1 cellular context compared by ENCODE assay signal in the genomic region with DNA sequence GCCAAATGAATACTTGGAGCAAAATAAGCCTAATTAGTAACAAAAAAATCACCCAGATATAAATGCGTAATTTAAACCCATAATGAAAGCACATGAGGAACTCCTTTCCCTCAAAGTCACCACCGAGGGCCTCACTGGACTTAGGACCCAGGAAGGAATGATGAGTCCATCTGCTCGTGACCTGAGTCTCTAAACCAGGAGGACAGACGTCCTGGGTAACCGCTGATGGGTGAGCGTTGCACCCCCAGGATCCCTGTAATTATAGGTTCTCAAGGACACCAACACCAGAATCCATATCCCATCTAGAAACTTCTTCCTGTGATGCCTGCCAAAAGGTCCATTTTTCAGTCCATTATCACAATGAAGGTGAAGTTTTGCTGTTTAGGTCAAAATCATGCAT.
A peak's percentile ranks its signal among the peaks of the same experiment; 100 is the strongest.
TF ChIP-seq lines count a peak whose summit lies in the region.

No MANE protein-coding gene starts in this region.

TF ChIP-seq in HepG2, 621 proteins besides CTCF, POLR2A, EP300 and RAD21 (continued from another document and continues in another):
- TF ChIP-seq THAP11 (CRISPR knock-in tag; IDR thresholded peaks at IDR 0.05) (0 out of 2 replicates have a peak, but pooled peaks have one; percentile 23), ZNF292 (CRISPR knock-in tag; IDR thresholded peaks at IDR 0.05; ENCODE audit: borderline replicate concordance, low read depth) (no peak), SALL2 (CRISPR knock-in tag; IDR thresholded peaks at IDR 0.05) (0 out of 2 replicates have a peak, but pooled peaks have one; percentile 47), ZNF230 (CRISPR knock-in tag; IDR thresholded peaks at IDR 0.05) (0 out of 2 replicates have a peak, but pooled peaks have one; percentile 58), NR2F6 (IDR thresholded peaks at IDR 0.05) (no peak), NR2F6 (CRISPR knock-in tag; IDR thresholded peaks at IDR 0.05) (peak; percentile 54; the same call in 1 of the 2 replicates), ZFY (CRISPR knock-in tag; IDR thresholded peaks at IDR 0.05) (peak; percentile 46; the same call in 1 of the 2 replicates), JARID2 (CRISPR knock-in tag; IDR thresholded peaks at IDR 0.05; ENCODE audit: insufficient replicate concordance) (peak; percentile 48), GABPB1 (CRISPR knock-in tag; IDR thresholded peaks at IDR 0.05) (0 out of 2 replicates have a peak, but pooled peaks have one; percentile 22), KDM4B (CRISPR knock-in tag; IDR thresholded peaks at IDR 0.05) (no peak), SIX1 (CRISPR knock-in tag; IDR thresholded peaks at IDR 0.05; ENCODE audit: borderline replicate concordance) (0 out of 2 replicates have a peak, but pooled peaks have one; percentile 24), NFATC3 (CRISPR knock-in tag; IDR thresholded peaks at IDR 0.05) (no peak), ZNF556 (CRISPR knock-in tag; IDR thresholded peaks at IDR 0.05; ENCODE audit: borderline replicate concordance) (0 out of 2 replicates have a peak, but pooled peaks have one; percentile 21), ZNF761 (CRISPR knock-in tag; conservative IDR thresholded peaks at IDR 0.05) (no peak), XRCC5 (optimal IDR thresholded peaks at IDR 0.05; ENCODE audit: low read length) (no peak), ZBTB8A (CRISPR knock-in tag; IDR thresholded peaks at IDR 0.05; ENCODE audit: borderline replicate concordance, low read depth) (no peak), MEIS2 (CRISPR knock-in tag; IDR thresholded peaks at IDR 0.05) (peak; percentile 52; the same call in 1 of the 2 replicates), PRPF4 (IDR thresholded peaks at IDR 0.05; ENCODE audit: low read depth, low read length, poor library complexity, severe bottlenecking) (no peak), ZFP62 (CRISPR knock-in tag; IDR thresholded peaks at IDR 0.05) (no peak), NR3C1 (CRISPR knock-in tag; IDR thresholded peaks at IDR 0.05) (no peak), ZNF883 (CRISPR knock-in tag; IDR thresholded peaks at IDR 0.05; ENCODE audit: not compliant biosample characterization) (no peak), RXRB (CRISPR knock-in tag; IDR thresholded peaks at IDR 0.05; ENCODE audit: borderline replicate concordance) (peak; percentile 84), ZNF547 (CRISPR knock-in tag; IDR thresholded peaks at IDR 0.05) (no peak), ELF3 (CRISPR knock-in tag; IDR thresholded peaks at IDR 0.05) (peak; percentile 85), RCOR2 (CRISPR knock-in tag; IDR thresholded peaks at IDR 0.05) (no peak), KLF11 (CRISPR knock-in tag; IDR thresholded peaks at IDR 0.05) (no peak), PLRG1 (conservative IDR thresholded peaks at IDR 0.05) (no peak)
- TF ChIP-seq, protein P1, sequence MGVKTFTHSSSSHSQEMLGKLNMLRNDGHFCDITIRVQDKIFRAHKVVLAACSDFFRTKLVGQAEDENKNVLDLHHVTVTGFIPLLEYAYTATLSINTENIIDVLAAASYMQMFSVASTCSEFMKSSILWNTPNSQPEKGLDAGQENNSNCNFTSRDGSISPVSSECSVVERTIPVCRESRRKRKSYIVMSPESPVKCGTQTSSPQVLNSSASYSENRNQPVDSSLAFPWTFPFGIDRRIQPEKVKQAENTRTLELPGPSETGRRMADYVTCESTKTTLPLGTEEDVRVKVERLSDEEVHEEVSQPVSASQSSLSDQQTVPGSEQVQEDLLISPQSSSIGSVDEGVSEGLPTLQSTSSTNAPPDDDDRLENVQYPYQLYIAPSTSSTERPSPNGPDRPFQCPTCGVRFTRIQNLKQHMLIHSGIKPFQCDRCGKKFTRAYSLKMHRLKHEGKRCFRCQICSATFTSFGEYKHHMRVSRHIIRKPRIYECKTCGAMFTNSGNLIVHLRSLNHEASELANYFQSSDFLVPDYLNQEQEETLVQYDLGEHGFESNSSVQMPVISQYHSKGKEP (CRISPR knock-in tag; IDR thresholded peaks at IDR 0.05): no peak
- TF ChIP-seq, protein P2, sequence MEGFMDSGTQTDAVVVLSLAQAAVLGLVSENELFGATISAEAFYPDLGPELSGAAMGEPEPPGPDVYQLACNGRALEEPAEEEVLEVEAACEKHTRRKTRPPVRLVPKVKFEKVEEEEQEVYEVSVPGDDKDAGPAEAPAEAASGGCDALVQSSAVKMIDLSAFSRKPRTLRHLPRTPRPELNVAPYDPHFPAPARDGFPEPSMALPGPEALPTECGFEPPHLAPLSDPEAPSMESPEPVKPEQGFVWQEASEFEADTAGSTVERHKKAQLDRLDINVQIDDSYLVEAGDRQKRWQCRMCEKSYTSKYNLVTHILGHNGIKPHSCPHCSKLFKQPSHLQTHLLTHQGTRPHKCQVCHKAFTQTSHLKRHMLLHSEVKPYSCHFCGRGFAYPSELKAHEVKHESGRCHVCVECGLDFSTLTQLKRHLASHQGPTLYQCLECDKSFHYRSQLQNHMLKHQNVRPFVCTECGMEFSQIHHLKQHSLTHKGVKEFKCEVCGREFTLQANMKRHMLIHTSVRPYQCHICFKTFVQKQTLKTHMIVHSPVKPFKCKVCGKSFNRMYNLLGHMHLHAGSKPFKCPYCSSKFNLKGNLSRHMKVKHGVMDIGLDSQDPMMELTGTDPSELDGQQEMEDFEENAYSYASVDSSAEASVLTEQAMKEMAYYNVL (CRISPR knock-in tag; IDR thresholded peaks at IDR 0.05; ENCODE audit: borderline replicate concordance): peak; percentile 41; the same call in 1 of the 2 replicates
- TF ChIP-seq, protein P3, sequence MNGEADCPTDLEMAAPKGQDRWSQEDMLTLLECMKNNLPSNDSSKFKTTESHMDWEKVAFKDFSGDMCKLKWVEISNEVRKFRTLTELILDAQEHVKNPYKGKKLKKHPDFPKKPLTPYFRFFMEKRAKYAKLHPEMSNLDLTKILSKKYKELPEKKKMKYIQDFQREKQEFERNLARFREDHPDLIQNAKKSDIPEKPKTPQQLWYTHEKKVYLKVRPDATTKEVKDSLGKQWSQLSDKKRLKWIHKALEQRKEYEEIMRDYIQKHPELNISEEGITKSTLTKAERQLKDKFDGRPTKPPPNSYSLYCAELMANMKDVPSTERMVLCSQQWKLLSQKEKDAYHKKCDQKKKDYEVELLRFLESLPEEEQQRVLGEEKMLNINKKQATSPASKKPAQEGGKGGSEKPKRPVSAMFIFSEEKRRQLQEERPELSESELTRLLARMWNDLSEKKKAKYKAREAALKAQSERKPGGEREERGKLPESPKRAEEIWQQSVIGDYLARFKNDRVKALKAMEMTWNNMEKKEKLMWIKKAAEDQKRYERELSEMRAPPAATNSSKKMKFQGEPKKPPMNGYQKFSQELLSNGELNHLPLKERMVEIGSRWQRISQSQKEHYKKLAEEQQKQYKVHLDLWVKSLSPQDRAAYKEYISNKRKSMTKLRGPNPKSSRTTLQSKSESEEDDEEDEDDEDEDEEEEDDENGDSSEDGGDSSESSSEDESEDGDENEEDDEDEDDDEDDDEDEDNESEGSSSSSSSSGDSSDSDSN (CRISPR knock-in tag; IDR thresholded peaks at IDR 0.05): no peak
- TF ChIP-seq, protein P4, sequence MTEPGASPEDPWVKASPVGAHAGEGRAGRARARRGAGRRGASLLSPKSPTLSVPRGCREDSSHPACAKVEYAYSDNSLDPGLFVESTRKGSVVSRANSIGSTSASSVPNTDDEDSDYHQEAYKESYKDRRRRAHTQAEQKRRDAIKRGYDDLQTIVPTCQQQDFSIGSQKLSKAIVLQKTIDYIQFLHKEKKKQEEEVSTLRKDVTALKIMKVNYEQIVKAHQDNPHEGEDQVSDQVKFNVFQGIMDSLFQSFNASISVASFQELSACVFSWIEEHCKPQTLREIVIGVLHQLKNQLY (CRISPR knock-in tag; IDR thresholded peaks at IDR 0.05): peak; percentile 91
- TF ChIP-seq, protein P5, sequence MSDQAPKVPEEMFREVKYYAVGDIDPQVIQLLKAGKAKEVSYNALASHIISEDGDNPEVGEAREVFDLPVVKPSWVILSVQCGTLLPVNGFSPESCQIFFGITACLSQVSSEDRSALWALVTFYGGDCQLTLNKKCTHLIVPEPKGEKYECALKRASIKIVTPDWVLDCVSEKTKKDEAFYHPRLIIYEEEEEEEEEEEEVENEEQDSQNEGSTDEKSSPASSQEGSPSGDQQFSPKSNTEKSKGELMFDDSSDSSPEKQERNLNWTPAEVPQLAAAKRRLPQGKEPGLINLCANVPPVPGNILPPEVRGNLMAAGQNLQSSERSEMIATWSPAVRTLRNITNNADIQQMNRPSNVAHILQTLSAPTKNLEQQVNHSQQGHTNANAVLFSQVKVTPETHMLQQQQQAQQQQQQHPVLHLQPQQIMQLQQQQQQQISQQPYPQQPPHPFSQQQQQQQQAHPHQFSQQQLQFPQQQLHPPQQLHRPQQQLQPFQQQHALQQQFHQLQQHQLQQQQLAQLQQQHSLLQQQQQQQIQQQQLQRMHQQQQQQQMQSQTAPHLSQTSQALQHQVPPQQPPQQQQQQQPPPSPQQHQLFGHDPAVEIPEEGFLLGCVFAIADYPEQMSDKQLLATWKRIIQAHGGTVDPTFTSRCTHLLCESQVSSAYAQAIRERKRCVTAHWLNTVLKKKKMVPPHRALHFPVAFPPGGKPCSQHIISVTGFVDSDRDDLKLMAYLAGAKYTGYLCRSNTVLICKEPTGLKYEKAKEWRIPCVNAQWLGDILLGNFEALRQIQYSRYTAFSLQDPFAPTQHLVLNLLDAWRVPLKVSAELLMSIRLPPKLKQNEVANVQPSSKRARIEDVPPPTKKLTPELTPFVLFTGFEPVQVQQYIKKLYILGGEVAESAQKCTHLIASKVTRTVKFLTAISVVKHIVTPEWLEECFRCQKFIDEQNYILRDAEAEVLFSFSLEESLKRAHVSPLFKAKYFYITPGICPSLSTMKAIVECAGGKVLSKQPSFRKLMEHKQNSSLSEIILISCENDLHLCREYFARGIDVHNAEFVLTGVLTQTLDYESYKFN (CRISPR knock-in tag; conservative IDR thresholded peaks at IDR 0.05): peak; percentile 95
- TF ChIP-seq, protein P6, sequence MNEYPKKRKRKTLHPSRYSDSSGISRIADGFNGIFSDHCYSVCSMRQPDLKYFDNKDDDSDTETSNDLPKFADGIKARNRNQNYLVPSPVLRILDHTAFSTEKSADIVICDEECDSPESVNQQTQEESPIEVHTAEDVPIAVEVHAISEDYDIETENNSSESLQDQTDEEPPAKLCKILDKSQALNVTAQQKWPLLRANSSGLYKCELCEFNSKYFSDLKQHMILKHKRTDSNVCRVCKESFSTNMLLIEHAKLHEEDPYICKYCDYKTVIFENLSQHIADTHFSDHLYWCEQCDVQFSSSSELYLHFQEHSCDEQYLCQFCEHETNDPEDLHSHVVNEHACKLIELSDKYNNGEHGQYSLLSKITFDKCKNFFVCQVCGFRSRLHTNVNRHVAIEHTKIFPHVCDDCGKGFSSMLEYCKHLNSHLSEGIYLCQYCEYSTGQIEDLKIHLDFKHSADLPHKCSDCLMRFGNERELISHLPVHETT (CRISPR knock-in tag; conservative IDR thresholded peaks at IDR 0.05): no peak
- TF ChIP-seq, protein P7, sequence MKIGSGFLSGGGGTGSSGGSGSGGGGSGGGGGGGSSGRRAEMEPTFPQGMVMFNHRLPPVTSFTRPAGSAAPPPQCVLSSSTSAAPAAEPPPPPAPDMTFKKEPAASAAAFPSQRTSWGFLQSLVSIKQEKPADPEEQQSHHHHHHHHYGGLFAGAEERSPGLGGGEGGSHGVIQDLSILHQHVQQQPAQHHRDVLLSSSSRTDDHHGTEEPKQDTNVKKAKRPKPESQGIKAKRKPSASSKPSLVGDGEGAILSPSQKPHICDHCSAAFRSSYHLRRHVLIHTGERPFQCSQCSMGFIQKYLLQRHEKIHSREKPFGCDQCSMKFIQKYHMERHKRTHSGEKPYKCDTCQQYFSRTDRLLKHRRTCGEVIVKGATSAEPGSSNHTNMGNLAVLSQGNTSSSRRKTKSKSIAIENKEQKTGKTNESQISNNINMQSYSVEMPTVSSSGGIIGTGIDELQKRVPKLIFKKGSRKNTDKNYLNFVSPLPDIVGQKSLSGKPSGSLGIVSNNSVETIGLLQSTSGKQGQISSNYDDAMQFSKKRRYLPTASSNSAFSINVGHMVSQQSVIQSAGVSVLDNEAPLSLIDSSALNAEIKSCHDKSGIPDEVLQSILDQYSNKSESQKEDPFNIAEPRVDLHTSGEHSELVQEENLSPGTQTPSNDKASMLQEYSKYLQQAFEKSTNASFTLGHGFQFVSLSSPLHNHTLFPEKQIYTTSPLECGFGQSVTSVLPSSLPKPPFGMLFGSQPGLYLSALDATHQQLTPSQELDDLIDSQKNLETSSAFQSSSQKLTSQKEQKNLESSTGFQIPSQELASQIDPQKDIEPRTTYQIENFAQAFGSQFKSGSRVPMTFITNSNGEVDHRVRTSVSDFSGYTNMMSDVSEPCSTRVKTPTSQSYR (CRISPR knock-in tag; IDR thresholded peaks at IDR 0.05; ENCODE audit: borderline replicate concordance): no peak
- TF ChIP-seq, protein P8, sequence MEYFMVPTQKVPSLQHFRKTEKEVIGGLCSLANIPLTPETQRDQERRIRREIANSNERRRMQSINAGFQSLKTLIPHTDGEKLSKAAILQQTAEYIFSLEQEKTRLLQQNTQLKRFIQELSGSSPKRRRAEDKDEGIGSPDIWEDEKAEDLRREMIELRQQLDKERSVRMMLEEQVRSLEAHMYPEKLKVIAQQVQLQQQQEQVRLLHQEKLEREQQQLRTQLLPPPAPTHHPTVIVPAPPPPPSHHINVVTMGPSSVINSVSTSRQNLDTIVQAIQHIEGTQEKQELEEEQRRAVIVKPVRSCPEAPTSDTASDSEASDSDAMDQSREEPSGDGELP (IDR thresholded peaks at IDR 0.05; ENCODE audit: borderline replicate concordance, low read depth): peak; percentile 36; the same call in 1 of the 2 replicates
- TF ChIP-seq, protein P9, sequence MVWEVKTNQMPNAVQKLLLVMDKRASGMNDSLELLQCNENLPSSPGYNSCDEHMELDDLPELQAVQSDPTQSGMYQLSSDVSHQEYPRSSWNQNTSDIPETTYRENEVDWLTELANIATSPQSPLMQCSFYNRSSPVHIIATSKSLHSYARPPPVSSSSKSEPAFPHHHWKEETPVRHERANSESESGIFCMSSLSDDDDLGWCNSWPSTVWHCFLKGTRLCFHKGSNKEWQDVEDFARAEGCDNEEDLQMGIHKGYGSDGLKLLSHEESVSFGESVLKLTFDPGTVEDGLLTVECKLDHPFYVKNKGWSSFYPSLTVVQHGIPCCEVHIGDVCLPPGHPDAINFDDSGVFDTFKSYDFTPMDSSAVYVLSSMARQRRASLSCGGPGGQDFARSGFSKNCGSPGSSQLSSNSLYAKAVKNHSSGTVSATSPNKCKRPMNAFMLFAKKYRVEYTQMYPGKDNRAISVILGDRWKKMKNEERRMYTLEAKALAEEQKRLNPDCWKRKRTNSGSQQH (CRISPR knock-in tag; IDR thresholded peaks at IDR 0.05; ENCODE audit: low read depth): peak; percentile 85
